Comparison of ENCODE assay signal across 9 cellular contexts in the genomic region with DNA sequence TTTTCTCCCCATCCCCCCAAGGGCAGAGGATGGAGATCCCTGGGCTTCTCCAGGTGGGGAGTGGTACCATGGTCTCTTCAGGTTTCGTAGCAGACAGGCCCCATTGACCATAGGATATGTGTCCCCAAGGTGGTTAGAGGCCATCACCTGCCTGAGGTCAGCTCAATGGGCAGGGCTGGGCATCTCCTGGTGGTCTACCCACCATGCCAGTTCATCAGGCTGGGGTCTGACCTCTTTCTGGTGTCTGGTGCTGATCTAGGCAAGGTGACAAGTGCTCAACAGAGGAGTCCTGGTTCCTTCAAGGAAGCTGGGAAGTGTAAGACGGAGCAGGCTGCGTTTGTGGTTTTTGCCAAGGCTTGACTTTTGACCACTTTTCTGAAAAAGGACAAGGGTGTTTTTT.
DNase-seq lines count a peak whose midpoint lies in the region; ATAC-seq and TF ChIP-seq lines count a peak whose summit lies in the region.
"Had no signal": no experiment of that assay in that cellular context is flagged by ENCODE, and none has a peak within 500 bp of the region (broad histone marks: within the 10 kb centered on the region; RNA-seq: fewer than 3 reads in every experiment).

No MANE protein-coding gene starts in this region.

- H3K4me1 Mint-ChIP-seq in activated naive CD4-positive, alpha-beta T cell treated with anti-CD3 and anti-CD28 coated beads for 36 hours (ENCODE audit: low read depth), result peaks cover 88% of the 10 kb centered on the region
- H3K4me1 Mint-ChIP-seq in activated T-helper 2 cell treated with anti-CD3 and anti-CD28 coated beads, Interferon-gamma antibody, Interleukin-2, Interleukin-4, amounts not matched to agents 10 μg/mL and 5 μg/mL and 100 μg/mL, durations not matched to agents 14 hours and 24 hours and 36 hours (ENCODE audit: low read depth), result peaks cover 70% of the 10 kb centered on the region

- no peak overlapping the region for H3K4me3 Mint-ChIP-seq in activated naive CD4-positive, alpha-beta T cell treated with anti-CD3 and anti-CD28 coated beads for 36 hours
- H3K4me3 Mint-ChIP-seq in activated T-helper 2 cell treated with anti-CD3 and anti-CD28 coated beads, Interferon-gamma antibody, Interleukin-2, Interleukin-4, amounts not matched to agents 10 μg/mL and 5 μg/mL and 100 μg/mL, durations not matched to agents 14 hours and 24 hours and 36 hours (ENCODE audit: low read depth), result no peak overlapping the region

- H3K4me1 ChIP-seq in upper lobe of left lung, result peaks cover 71 to 85% (median 76%) of the 10 kb centered on the region in 4 donors

- H3K27me3 Mint-ChIP-seq in activated naive CD4-positive, alpha-beta T cell treated with anti-CD3 and anti-CD28 coated beads for 36 hours (ENCODE audit: low read depth), result no peaks in the 10 kb centered on the region
- H3K27me3 Mint-ChIP-seq in activated T-helper 2 cell treated with anti-CD3 and anti-CD28 coated beads, Interferon-gamma antibody, Interleukin-2, Interleukin-4, amounts not matched to agents 10 μg/mL and 5 μg/mL and 100 μg/mL, durations not matched to agents 14 hours and 24 hours and 36 hours (ENCODE audit: low read depth), result no peaks in the 10 kb centered on the region

- H3K9me3 Mint-ChIP-seq in activated naive CD4-positive, alpha-beta T cell treated with anti-CD3 and anti-CD28 coated beads for 36 hours, result no peaks in the 10 kb centered on the region
- no peaks in the 10 kb centered on the region for H3K9me3 Mint-ChIP-seq in activated T-helper 2 cell treated with anti-CD3 and anti-CD28 coated beads, Interferon-gamma antibody, Interleukin-2, Interleukin-4, amounts not matched to agents 10 μg/mL and 5 μg/mL and 100 μg/mL, durations not matched to agents 14 hours and 24 hours and 36 hours

- peak overlapping the region; percentile 83 for H3K27ac Mint-ChIP-seq in activated naive CD4-positive, alpha-beta T cell treated with anti-CD3 and anti-CD28 coated beads for 36 hours
- H3K27ac Mint-ChIP-seq in activated T-helper 2 cell treated with anti-CD3 and anti-CD28 coated beads, Interferon-gamma antibody, Interleukin-2, Interleukin-4, amounts not matched to agents 10 μg/mL and 5 μg/mL and 100 μg/mL, durations not matched to agents 14 hours and 24 hours and 36 hours, result peak overlapping the region; percentile 65

- peaks cover 6% of the 10 kb centered on the region for H3K36me3 Mint-ChIP-seq in activated naive CD4-positive, alpha-beta T cell treated with anti-CD3 and anti-CD28 coated beads for 36 hours (ENCODE audit: low read depth)
- H3K36me3 Mint-ChIP-seq in activated T-helper 2 cell treated with anti-CD3 and anti-CD28 coated beads, Interferon-gamma antibody, Interleukin-2, Interleukin-4, amounts not matched to agents 10 μg/mL and 5 μg/mL and 100 μg/mL, durations not matched to agents 14 hours and 24 hours and 36 hours (ENCODE audit: low read depth), result peaks cover 22% of the 10 kb centered on the region

- no peak for TF ChIP-seq EP300 in upper lobe of left lung (IDR thresholded peaks at IDR 0.05)

- DNase-seq in activated naive CD4-positive, alpha-beta T cell treated with anti-CD3 and anti-CD28 coated beads for 36 hours, result no peak
- no peak for DNase-seq in activated naive CD4-positive, alpha-beta T cell (lab: John Stamatoyannopoulos, UW)
- DNase-seq in activated T-helper 2 cell treated with anti-CD3 and anti-CD28 coated beads, Interferon-gamma antibody, Interleukin-2, Interleukin-4, amounts not matched to agents 10 μg/mL and 5 μg/mL and 100 μg/mL, durations not matched to agents 14 hours and 24 hours and 36 hours (ENCODE audit: low spot score), result no peak
- DNase-seq in mesenteric fat pad (ENCODE audit: low spot score) (peak; percentile 43), upper lobe of left lung (peak in 1 of 2 donors; percentile 14), MG63 (no peak)
- DNase-seq: Right ventricle myocardium superior had no signal

- H3K9me3 ChIP-seq in upper lobe of left lung (no peaks in the 10 kb centered on the region), MG63 (no peaks in the 10 kb centered on the region)

- H3K4me3 ChIP-seq in upper lobe of left lung (no peak overlapping the region), MG63 (no peak overlapping the region)

- TF ChIP-seq CTCF in upper lobe of left lung (IDR thresholded peaks at IDR 0.05), result no peak

- peak overlapping the region; percentile 11 to 84 (median 40) for H3K27ac ChIP-seq in upper lobe of left lung

- CTCF ChIA-PET in activated naive CD4-positive, alpha-beta T cell treated with anti-CD3 and anti-CD28 coated beads for 36 hours (lab: Charles Lee), result interaction anchor here (2.0 kb wide), 1 partner anchor 36 kb away, joined by 6 read pairs; no protein-coding TSS in a partner anchor

- no peak for TF ChIP-seq POLR2A in upper lobe of left lung (IDR thresholded peaks at IDR 0.05)

- ATAC-seq in upper lobe of left lung (ENCODE audit: low FRiP score in 2 of 2) (no peak), GM21576 (IDR thresholded peaks at IDR 0.05; ENCODE audit: unreplicated experiment) (no peak), GM19455 (IDR thresholded peaks at IDR 0.05; ENCODE audit: unreplicated experiment) (no peak)

- no peaks in the 10 kb centered on the region for H3K36me3 ChIP-seq in upper lobe of left lung
- peaks cover 90% of the 10 kb centered on the region for H3K36me3 ChIP-seq in MG63

- WGBS in upper lobe of left lung, 2 donors, result 70 to 81% methylated on average over 3 of the region's 3 CpGs

- intact Hi-C loops in activated naive CD4-positive, alpha-beta T cell treated with anti-CD3 and anti-CD28 coated beads for 36 hours (cut with micrococcal nuclease), result no loop called here
- intact Hi-C loops in activated T-helper 2 cell treated with anti-CD3 and anti-CD28 coated beads, Interferon-gamma antibody, Interleukin-2, Interleukin-4, amounts not matched to agents 10 μg/mL and 5 μg/mL and 100 μg/mL, durations not matched to agents 14 hours and 24 hours and 36 hours (cut with micrococcal nuclease), result no loop called here

- H3K27me3 ChIP-seq in upper lobe of left lung, result no peaks in the 10 kb centered on the region
- no peaks in the 10 kb centered on the region for H3K27me3 ChIP-seq in MG63
